In the genomic region with DNA sequence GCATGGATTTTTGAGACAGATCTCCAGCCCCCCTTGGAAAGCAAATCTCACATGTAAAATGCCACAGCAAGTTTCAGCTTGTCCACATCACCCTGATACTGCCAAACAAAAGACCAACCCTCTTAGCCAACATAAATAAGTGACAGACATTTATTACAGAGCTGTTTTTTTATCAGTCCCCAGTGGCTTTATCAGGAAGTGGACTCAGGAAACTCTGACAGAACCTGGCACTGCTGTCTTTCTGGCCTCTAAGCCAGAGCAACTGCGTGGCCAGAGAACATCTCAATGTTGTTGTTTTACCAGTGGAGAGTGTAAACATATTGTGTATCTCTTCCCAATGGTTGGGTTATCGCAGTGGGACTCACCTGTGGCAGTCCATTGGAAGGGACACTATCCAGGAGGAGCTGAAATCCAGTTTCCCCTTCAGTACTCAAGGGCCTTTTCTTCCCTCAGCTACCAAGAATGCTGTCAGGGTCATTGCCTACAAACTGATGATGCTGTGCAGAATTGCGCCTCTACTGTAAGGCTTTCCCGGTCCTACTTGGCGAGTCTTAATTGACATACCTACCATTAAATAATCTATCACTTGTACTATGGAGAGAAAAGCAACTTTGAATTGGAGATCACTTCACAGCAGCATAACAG, we compare ENCODE assay signal across 1 cellular context.
TF ChIP-seq lines count a peak whose summit lies in the region.

No MANE protein-coding gene starts in this region.

TF ChIP-seq in SK-N-SH, 30 proteins besides CTCF, POLR2A, EP300 and RAD21:
- TF ChIP-seq, protein P1, sequence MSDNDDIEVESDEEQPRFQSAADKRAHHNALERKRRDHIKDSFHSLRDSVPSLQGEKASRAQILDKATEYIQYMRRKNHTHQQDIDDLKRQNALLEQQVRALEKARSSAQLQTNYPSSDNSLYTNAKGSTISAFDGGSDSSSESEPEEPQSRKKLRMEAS (IDR thresholded peaks at IDR 0.05; ENCODE audit: low read depth): no peak
- TF ChIP-seq GATA2 (CRISPR knock-in tag; IDR thresholded peaks at IDR 0.05) (no peak), EZH2phosphoT487 (IDR thresholded peaks at IDR 0.05; ENCODE audit: borderline replicate concordance, low read depth) (no peak), TAF1 (IDR thresholded peaks at IDR 0.05; ENCODE audit: borderline replicate concordance, low read depth, low read length) (no peak), TCF12 (IDR thresholded peaks at IDR 0.05) (no peak), SIN3A (IDR thresholded peaks at IDR 0.05; ENCODE audit: borderline replicate concordance, low read depth, low read length) (no peak), RXRA (IDR thresholded peaks at IDR 0.05; ENCODE audit: borderline replicate concordance, low read depth) (no peak), SMC3 (IDR thresholded peaks at IDR 0.05; ENCODE audit: low read depth, low read length) (no peak), YY1 (IDR thresholded peaks at IDR 0.05; ENCODE audit: low read depth) (no peak), GABPA (IDR thresholded peaks at IDR 0.05; ENCODE audit: low read depth) (no peak), CHD2 (IDR thresholded peaks at IDR 0.05; ENCODE audit: low read length, partially characterized antibody) (no peak), JUND (IDR thresholded peaks at IDR 0.05) (no peak), POLR2AphosphoS5 (IDR thresholded peaks at IDR 0.05; ENCODE audit: low read depth, low read length) (no peak), TEAD4 (IDR thresholded peaks at IDR 0.05; ENCODE audit: borderline replicate concordance, insufficient read depth) (no peak), NRF1 (IDR thresholded peaks at IDR 0.05; ENCODE audit: low read depth, low read length) (no peak), RCOR1 (IDR thresholded peaks at IDR 0.05; ENCODE audit: low read length) (no peak)
- TF ChIP-seq, protein P2, sequence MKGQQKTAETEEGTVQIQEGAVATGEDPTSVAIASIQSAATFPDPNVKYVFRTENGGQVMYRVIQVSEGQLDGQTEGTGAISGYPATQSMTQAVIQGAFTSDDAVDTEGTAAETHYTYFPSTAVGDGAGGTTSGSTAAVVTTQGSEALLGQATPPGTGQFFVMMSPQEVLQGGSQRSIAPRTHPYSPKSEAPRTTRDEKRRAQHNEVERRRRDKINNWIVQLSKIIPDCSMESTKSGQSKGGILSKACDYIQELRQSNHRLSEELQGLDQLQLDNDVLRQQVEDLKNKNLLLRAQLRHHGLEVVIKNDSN (IDR thresholded peaks at IDR 0.05; ENCODE audit: borderline replicate concordance, low read depth): no peak
- TF ChIP-seq, protein P3, sequence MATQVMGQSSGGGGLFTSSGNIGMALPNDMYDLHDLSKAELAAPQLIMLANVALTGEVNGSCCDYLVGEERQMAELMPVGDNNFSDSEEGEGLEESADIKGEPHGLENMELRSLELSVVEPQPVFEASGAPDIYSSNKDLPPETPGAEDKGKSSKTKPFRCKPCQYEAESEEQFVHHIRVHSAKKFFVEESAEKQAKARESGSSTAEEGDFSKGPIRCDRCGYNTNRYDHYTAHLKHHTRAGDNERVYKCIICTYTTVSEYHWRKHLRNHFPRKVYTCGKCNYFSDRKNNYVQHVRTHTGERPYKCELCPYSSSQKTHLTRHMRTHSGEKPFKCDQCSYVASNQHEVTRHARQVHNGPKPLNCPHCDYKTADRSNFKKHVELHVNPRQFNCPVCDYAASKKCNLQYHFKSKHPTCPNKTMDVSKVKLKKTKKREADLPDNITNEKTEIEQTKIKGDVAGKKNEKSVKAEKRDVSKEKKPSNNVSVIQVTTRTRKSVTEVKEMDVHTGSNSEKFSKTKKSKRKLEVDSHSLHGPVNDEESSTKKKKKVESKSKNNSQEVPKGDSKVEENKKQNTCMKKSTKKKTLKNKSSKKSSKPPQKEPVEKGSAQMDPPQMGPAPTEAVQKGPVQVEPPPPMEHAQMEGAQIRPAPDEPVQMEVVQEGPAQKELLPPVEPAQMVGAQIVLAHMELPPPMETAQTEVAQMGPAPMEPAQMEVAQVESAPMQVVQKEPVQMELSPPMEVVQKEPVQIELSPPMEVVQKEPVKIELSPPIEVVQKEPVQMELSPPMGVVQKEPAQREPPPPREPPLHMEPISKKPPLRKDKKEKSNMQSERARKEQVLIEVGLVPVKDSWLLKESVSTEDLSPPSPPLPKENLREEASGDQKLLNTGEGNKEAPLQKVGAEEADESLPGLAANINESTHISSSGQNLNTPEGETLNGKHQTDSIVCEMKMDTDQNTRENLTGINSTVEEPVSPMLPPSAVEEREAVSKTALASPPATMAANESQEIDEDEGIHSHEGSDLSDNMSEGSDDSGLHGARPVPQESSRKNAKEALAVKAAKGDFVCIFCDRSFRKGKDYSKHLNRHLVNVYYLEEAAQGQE (IDR thresholded peaks at IDR 0.05; ENCODE audit: low read depth, low read length): no peak
- TF ChIP-seq, protein P4, sequence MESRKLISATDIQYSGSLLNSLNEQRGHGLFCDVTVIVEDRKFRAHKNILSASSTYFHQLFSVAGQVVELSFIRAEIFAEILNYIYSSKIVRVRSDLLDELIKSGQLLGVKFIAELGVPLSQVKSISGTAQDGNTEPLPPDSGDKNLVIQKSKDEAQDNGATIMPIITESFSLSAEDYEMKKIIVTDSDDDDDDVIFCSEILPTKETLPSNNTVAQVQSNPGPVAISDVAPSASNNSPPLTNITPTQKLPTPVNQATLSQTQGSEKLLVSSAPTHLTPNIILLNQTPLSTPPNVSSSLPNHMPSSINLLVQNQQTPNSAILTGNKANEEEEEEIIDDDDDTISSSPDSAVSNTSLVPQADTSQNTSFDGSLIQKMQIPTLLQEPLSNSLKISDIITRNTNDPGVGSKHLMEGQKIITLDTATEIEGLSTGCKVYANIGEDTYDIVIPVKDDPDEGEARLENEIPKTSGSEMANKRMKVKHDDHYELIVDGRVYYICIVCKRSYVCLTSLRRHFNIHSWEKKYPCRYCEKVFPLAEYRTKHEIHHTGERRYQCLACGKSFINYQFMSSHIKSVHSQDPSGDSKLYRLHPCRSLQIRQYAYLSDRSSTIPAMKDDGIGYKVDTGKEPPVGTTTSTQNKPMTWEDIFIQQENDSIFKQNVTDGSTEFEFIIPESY (IDR thresholded peaks at IDR 0.05; ENCODE audit: borderline replicate concordance, low read depth): no peak
- TF ChIP-seq, protein P5, sequence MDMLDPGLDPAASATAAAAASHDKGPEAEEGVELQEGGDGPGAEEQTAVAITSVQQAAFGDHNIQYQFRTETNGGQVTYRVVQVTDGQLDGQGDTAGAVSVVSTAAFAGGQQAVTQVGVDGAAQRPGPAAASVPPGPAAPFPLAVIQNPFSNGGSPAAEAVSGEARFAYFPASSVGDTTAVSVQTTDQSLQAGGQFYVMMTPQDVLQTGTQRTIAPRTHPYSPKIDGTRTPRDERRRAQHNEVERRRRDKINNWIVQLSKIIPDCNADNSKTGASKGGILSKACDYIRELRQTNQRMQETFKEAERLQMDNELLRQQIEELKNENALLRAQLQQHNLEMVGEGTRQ (IDR thresholded peaks at IDR 0.05; ENCODE audit: borderline replicate concordance, low read depth, low read length): no peak
